Comparison of ENCODE assay signal across 17 cellular contexts in the genomic region with DNA sequence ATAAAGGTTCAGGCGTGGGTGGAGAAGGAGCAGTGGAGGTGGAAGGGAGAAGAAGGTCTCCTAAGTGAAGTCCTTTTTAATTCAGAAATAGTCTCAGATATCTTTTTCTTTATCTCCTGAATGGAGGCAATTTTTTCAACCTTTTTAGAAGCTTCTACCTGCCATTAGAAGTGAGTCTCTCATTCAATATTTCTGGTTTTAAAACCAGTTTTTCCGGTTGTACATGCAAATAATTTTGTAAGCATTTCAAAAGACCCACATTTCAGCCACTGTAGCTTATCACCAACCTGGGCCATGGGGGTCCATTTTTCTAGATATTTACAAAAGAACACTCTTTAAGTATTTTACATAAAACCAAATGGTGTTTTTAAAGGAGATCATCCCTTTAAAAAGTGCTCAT.
DNase-seq lines count a peak whose midpoint lies in the region; ATAC-seq and TF ChIP-seq lines count a peak whose summit lies in the region.
"Had no signal": no experiment of that assay in that cellular context is flagged by ENCODE, and none has a peak within 500 bp of the region (broad histone marks: within the 10 kb centered on the region; RNA-seq: fewer than 3 reads in every experiment).

No MANE protein-coding gene starts in this region.

- ATAC-seq in GM23338, result no peak
- no peak for ATAC-seq in stimulated activated effector memory CD8-positive, alpha-beta T cell treated with anti-CD3 and anti-CD28 coated beads, Interleukin-12 subunit alpha, Interleukin-12 subunit beta, amount 100 ng/mL, for 72 hours
- no peak for ATAC-seq in activated naive CD8-positive, alpha-beta T cell treated with anti-CD3 and anti-CD28 coated beads, Interleukin-2, amount 50 U/mL, for 24 hours

- POLR2A ChIA-PET in RWPE1 (lab: Yijun Ruan, JAX; ENCODE audit: low non-redundant PET), result no interaction called here

- peaks cover 18% of the 10 kb centered on the region for H3K4me1 Mint-ChIP-seq in GM23338
- no peaks in the 10 kb centered on the region for H3K4me1 Mint-ChIP-seq in stimulated activated effector memory CD8-positive, alpha-beta T cell treated with anti-CD3 and anti-CD28 coated beads, Interleukin-12 subunit alpha, Interleukin-12 subunit beta, amount 100 ng/mL, for 72 hours
- no peaks in the 10 kb centered on the region for H3K4me1 Mint-ChIP-seq in activated naive CD8-positive, alpha-beta T cell treated with anti-CD3 and anti-CD28 coated beads, Interleukin-2, amount 50 U/mL, for 24 hours
- H3K4me1 Mint-ChIP-seq: B cell had no signal

- peaks cover 4% of the 10 kb centered on the region for H3K27me3 Mint-ChIP-seq in GM23338 (ENCODE audit: insufficient read depth, low read depth, poor library complexity)
- H3K27me3 Mint-ChIP-seq in activated naive CD8-positive, alpha-beta T cell treated with anti-CD3 and anti-CD28 coated beads, Interleukin-2, amount 50 U/mL, for 24 hours, result no peaks in the 10 kb centered on the region
- H3K27me3 Mint-ChIP-seq: B cell; CD4-positive, alpha-beta T cell had no signal

- peak overlapping the region; percentile 25; the same call in 1 of the 2 replicates for H3K27ac Mint-ChIP-seq in GM23338
- H3K27ac Mint-ChIP-seq in stimulated activated effector memory CD8-positive, alpha-beta T cell treated with anti-CD3 and anti-CD28 coated beads, Interleukin-12 subunit alpha, Interleukin-12 subunit beta, amount 100 ng/mL, for 72 hours, result no peak overlapping the region
- H3K27ac Mint-ChIP-seq in activated naive CD8-positive, alpha-beta T cell treated with anti-CD3 and anti-CD28 coated beads, Interleukin-2, amount 50 U/mL, for 24 hours, result no peak overlapping the region
- H3K27ac Mint-ChIP-seq: B cell; CD4-positive, alpha-beta T cell had no signal

- H4K20me1 ChIP-seq in GM23338 (replicated peaks; ENCODE audit: insufficient read depth), result no peaks in the 10 kb centered on the region

- peaks cover 9% of the 10 kb centered on the region; the same call in 1 of the 2 replicates for H3K9me2 ChIP-seq in GM23338 (ENCODE audit: insufficient read depth)

- no peak overlapping the region for H3K27ac ChIP-seq in GM23338 (ENCODE audit: low read depth)
- H3K27ac ChIP-seq in RWPE1, result no peak overlapping the region
- no peak overlapping the region for H3K27ac ChIP-seq in left ventricle myocardium inferior (replicated peaks)
- H3K27ac ChIP-seq: GM23248 had no signal

- 0 out of 2 replicates have a peak overlapping the region, but pooled peaks have one; percentile 54 for H2AFZ ChIP-seq in GM23338
- H2AFZ ChIP-seq: GM23248 had no signal

- no peaks in the 10 kb centered on the region; the same call in 2 of the 3 replicates for H3K9me3 Mint-ChIP-seq in GM23338
- H3K9me3 Mint-ChIP-seq in stimulated activated effector memory CD8-positive, alpha-beta T cell treated with anti-CD3 and anti-CD28 coated beads, Interleukin-12 subunit alpha, Interleukin-12 subunit beta, amount 100 ng/mL, for 72 hours, result peaks cover 8% of the 10 kb centered on the region
- peaks cover 10% of the 10 kb centered on the region for H3K9me3 Mint-ChIP-seq in activated naive CD8-positive, alpha-beta T cell treated with anti-CD3 and anti-CD28 coated beads, Interleukin-2, amount 50 U/mL, for 24 hours
- H3K9me3 Mint-ChIP-seq: CD4-positive, alpha-beta T cell had no signal

- H3K9me3 ChIP-seq in left ventricle myocardium inferior (replicated peaks), result peaks cover 8% of the 10 kb centered on the region

- H3K36me3 Mint-ChIP-seq in GM23338 (ENCODE audit: low read depth), result peaks cover 8% of the 10 kb centered on the region; the same call in 2 of the 3 replicates
- H3K36me3 Mint-ChIP-seq in stimulated activated effector memory CD8-positive, alpha-beta T cell treated with anti-CD3 and anti-CD28 coated beads, Interleukin-12 subunit alpha, Interleukin-12 subunit beta, amount 100 ng/mL, for 72 hours, result no peaks in the 10 kb centered on the region
- no peaks in the 10 kb centered on the region for H3K36me3 Mint-ChIP-seq in activated naive CD8-positive, alpha-beta T cell treated with anti-CD3 and anti-CD28 coated beads, Interleukin-2, amount 50 U/mL, for 24 hours (ENCODE audit: low read depth)

- TF ChIP-seq CTCF in GM23338 (conservative IDR thresholded peaks at IDR 0.05; ENCODE audit: low read depth in 2 of 2) (no peak), RWPE1 (conservative IDR thresholded peaks at IDR 0.05; ENCODE audit: low read depth) (no peak), left ventricle myocardium inferior (IDR thresholded peaks at IDR 0.05; ENCODE audit: borderline replicate concordance) (no peak)

- peaks cover 14% of the 10 kb centered on the region; the same call in 1 of the 2 replicates for H3K4me1 ChIP-seq in GM23338 (ENCODE audit: insufficient read depth)
- H3K4me1 ChIP-seq in left ventricle myocardium inferior, result no peaks in the 10 kb centered on the region

- H3K36me3 ChIP-seq in GM23338 (ENCODE audit: insufficient read depth), result no peaks in the 10 kb centered on the region
- no peaks in the 10 kb centered on the region for H3K36me3 ChIP-seq in left ventricle myocardium inferior

- DNase-seq in GM23338 (ENCODE audit: low spot score) (peak; percentile 2), NCI-H526 treated with DMSO at 0.1 percent for 48 hours (lab: John Stamatoyannopoulos, UW) (peak; percentile 44), RWPE1 (ENCODE audit: low spot score) (peak; percentile 1), NCI-H2029 treated with DMSO at 0.1 percent for 48 hours (lab: John Stamatoyannopoulos, UW) (no peak), left ventricle myocardium inferior (no peak)
- no peak for DNase-seq in stimulated activated effector memory CD8-positive, alpha-beta T cell treated with anti-CD3 and anti-CD28 coated beads, Interleukin-12 subunit alpha, Interleukin-12 subunit beta, amount 100 ng/mL, for 72 hours (ENCODE audit: low spot score in 2 of 2)
- no peak for DNase-seq in activated naive CD8-positive, alpha-beta T cell treated with anti-CD3 and anti-CD28 coated beads, Interleukin-2, amount 50 U/mL, for 24 hours
- DNase-seq: C1 segment of cervical spinal cord; Calu3; CD4-positive, alpha-beta T cell; DMS 273 treated with DMSO at 0.1 percent for 48 hours; DND-41; GDM1; GM23248; H7; IMR-90 had no signal

- H3F3A ChIP-seq in GM23338 (replicated peaks; ENCODE audit: low read depth), result no peaks in the 10 kb centered on the region

- H3K4me2 ChIP-seq in GM23338, result peak overlapping the region; percentile 59

- no peaks in the 10 kb centered on the region for H3K79me2 ChIP-seq in GM23338 (replicated peaks; ENCODE audit: insufficient read depth)

- intact Hi-C loops in left ventricle myocardium inferior (cut with micrococcal nuclease), result no loop called here

- H3K27me3 ChIP-seq in GM23338 (ENCODE audit: insufficient read depth) (no peaks in the 10 kb centered on the region), left ventricle myocardium inferior (ENCODE audit: low read depth) (no peaks in the 10 kb centered on the region)

- H3K4me3 ChIP-seq in GM23338 (peak overlapping the region; percentile 29; the same call in 1 of the 2 replicates), left ventricle myocardium inferior (no peak overlapping the region)
- H3K4me3 ChIP-seq: GM23248 had no signal

- H3K4me3 Mint-ChIP-seq in GM23338, result peak overlapping the region; percentile 46; the same call in 2 of the 3 replicates
- H3K4me3 Mint-ChIP-seq in stimulated activated effector memory CD8-positive, alpha-beta T cell treated with anti-CD3 and anti-CD28 coated beads, Interleukin-12 subunit alpha, Interleukin-12 subunit beta, amount 100 ng/mL, for 72 hours, result no peak overlapping the region
- no peak overlapping the region for H3K4me3 Mint-ChIP-seq in activated naive CD8-positive, alpha-beta T cell treated with anti-CD3 and anti-CD28 coated beads, Interleukin-2, amount 50 U/mL, for 24 hours
- H3K4me3 Mint-ChIP-seq: B cell; CD4-positive, alpha-beta T cell had no signal

- CTCF ChIA-PET in RWPE1 (lab: Yijun Ruan, JAX), result no interaction called here

TF ChIP-seq in GM23338, 12 proteins besides CTCF, POLR2A, EP300 and RAD21 (continues in another document):
- TF ChIP-seq CREB1 (CRISPR knock-in tag; IDR thresholded peaks at IDR 0.05; ENCODE audit: low read depth), result no peak
- TF ChIP-seq ZNF331 (CRISPR knock-in tag; IDR thresholded peaks at IDR 0.05; ENCODE audit: low read depth), result no peak
- TF ChIP-seq ZNF114 (CRISPR knock-in tag; IDR thresholded peaks at IDR 0.05), result no peak

Comparison
In these comparisons a context has a peak if more than half of its experiments do, and no peak if none do; other contexts are left out.
1. DNase-seq: peak in GM23338 (single experiment), NCI-H526 treated with DMSO at 0.1 percent for 48 hours (single experiment) and RWPE1 (single experiment); none in stimulated activated effector memory CD8-positive, alpha-beta T cell treated with anti-CD3 and anti-CD28 coated beads, Interleukin-12 subunit alpha, Interleukin-12 subunit beta, amount 100 ng/mL, for 72 hours (0 of 2), activated naive CD8-positive, alpha-beta T cell treated with anti-CD3 and anti-CD28 coated beads, Interleukin-2, amount 50 U/mL, for 24 hours (single experiment), NCI-H2029 treated with DMSO at 0.1 percent for 48 hours (single experiment) and left ventricle myocardium inferior (single experiment).